9 cellular contexts compared by ENCODE assay signal in the genomic region with DNA sequence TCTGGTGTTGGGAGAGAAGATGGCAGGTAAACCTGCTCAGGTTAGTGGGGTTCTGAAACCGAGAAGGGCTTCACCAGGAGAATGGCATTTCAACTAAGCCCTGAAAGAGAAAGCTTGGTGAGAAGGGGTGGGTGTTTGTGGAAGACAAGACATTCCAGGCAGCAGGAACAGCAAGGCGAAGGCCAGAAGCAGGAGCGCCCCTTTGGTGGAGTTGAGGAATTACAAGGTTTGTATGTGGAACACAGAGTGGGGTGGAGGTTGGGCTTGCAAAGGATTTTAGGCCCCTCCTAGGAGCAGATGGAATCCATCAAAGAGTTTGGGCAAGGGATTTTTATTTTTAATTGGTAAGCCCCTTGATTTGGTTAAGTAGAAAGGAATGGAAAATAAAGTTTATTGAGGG. TPM values are rescaled to one million over a fixed set of nuclear protein-coding genes. Genes with fewer than 3 reads are reported as not detected.
DNase-seq lines count a peak whose midpoint lies in the region; ATAC-seq and TF ChIP-seq lines count a peak whose summit lies in the region.
"Had no signal": no experiment of that assay in that cellular context is flagged by ENCODE, and none has a peak within 500 bp of the region (broad histone marks: within the 10 kb centered on the region; RNA-seq: fewer than 3 reads in every experiment).

No MANE protein-coding gene starts in this region.

- H3F3A ChIP-seq in GM23248 (ENCODE audit: insufficient read depth), result peaks cover 4% of the 10 kb centered on the region; the same call in 1 of the 2 replicates

- H3K4me1 ChIP-seq in GM23248 (ENCODE audit: insufficient read depth) (no peaks in the 10 kb centered on the region), vagina (peaks cover 12% of the 10 kb centered on the region)

- no peaks in the 10 kb centered on the region for H3K9me2 ChIP-seq in GM23248 (ENCODE audit: insufficient read depth)

- H3K4me1 Mint-ChIP-seq in activated T-cell treated with anti-CD3 and anti-CD28 coated beads, Interleukin-2, amount 50 U/mL, for 4 hours (ENCODE audit: low read depth), result peaks cover 16% of the 10 kb centered on the region
- H3K4me1 Mint-ChIP-seq: brain had no signal

- WGBS in GM23248 (ENCODE audit: low coverage in 1 of 2, low lambda C conversion rate in 2 of 2, missing lambda C conversion rate in 2 of 2), 2 experiments, result 38 to 40% methylated on average over 3 of the region's 3 CpGs

- peaks cover 4% of the 10 kb centered on the region for H3K36me3 Mint-ChIP-seq in activated T-cell treated with anti-CD3 and anti-CD28 coated beads, Interleukin-2, amount 50 U/mL, for 4 hours (ENCODE audit: insufficient read depth)

- DNase-seq in AG08395 (ENCODE audit: low spot score) (peak; percentile 53), GM23248 (peak; percentile 68), RPMI8226 (peak; percentile 52), iPS DF 4.7 (ENCODE audit: extremely low read depth, low spot score) (peak; percentile 81), vagina (ENCODE audit: extremely low spot score in 2 of 2) (no peak)
- no peak for DNase-seq in stimulated activated CD4-positive, alpha-beta T cell treated with anti-CD3 and anti-CD28 coated beads, Interleukin-2, amount 100 ng/mL, for 48 hours
- no peak for DNase-seq in activated T-cell treated with anti-CD3 and anti-CD28 coated beads, Interleukin-2, amount 50 U/mL, for 4 hours
- DNase-seq in activated CD8-positive, alpha-beta memory T cell treated with anti-CD3 and anti-CD28 coated beads for 24 hours, result no peak

- no peak overlapping the region for H3K4me3 Mint-ChIP-seq in activated T-cell treated with anti-CD3 and anti-CD28 coated beads, Interleukin-2, amount 50 U/mL, for 4 hours
- H3K4me3 Mint-ChIP-seq: brain had no signal

- no peak overlapping the region for H3K4me3 ChIP-seq in GM23248
- H3K4me3 ChIP-seq in vagina, result no peak overlapping the region

- no peak overlapping the region for H3K27ac ChIP-seq in GM23248
- H3K27ac ChIP-seq in vagina, result no peak overlapping the region

- H3K9me3 ChIP-seq in GM23248 (ENCODE audit: low read depth), result no peaks in the 10 kb centered on the region
- H3K9me3 ChIP-seq in vagina, result no peaks in the 10 kb centered on the region

- TF ChIP-seq CTCF in vagina (IDR thresholded peaks at IDR 0.05), result no peak

- no peaks in the 10 kb centered on the region for H3K27me3 ChIP-seq in GM23248 (replicated peaks; ENCODE audit: insufficient read depth)
- no peaks in the 10 kb centered on the region for H3K27me3 ChIP-seq in vagina

- H3K4me2 ChIP-seq in GM23248 (ENCODE audit: unreplicated experiment), result no peak overlapping the region

- H3K79me2 ChIP-seq in GM23248 (ENCODE audit: insufficient read depth), result peaks cover 93% of the 10 kb centered on the region

- no peak overlapping the region for H3K9ac ChIP-seq in GM23248

- no peaks in the 10 kb centered on the region for H3K27me3 Mint-ChIP-seq in activated T-cell treated with anti-CD3 and anti-CD28 coated beads, Interleukin-2, amount 50 U/mL, for 4 hours (ENCODE audit: low read depth)
- H3K27me3 Mint-ChIP-seq: brain had no signal

- H2AFZ ChIP-seq in GM23248, result no peak overlapping the region

- ATAC-seq in activated T-cell treated with anti-CD3 and anti-CD28 coated beads, Interleukin-2, amount 50 U/mL, for 4 hours, result no peak

- intact Hi-C loops in vagina (cut with DNase I), result no loop called here

- in situ Hi-C loops in GM23248 (cut with MboI), result no loop called here

- peaks cover 3% of the 10 kb centered on the region; the same call in 1 of the 2 replicates for H4K20me1 ChIP-seq in GM23248 (ENCODE audit: insufficient read depth)

- H3K36me3 ChIP-seq in GM23248 (ENCODE audit: low read depth), result no peaks in the 10 kb centered on the region
- no peaks in the 10 kb centered on the region for H3K36me3 ChIP-seq in vagina

- H3K9me3 Mint-ChIP-seq in activated T-cell treated with anti-CD3 and anti-CD28 coated beads, Interleukin-2, amount 50 U/mL, for 4 hours, result no peaks in the 10 kb centered on the region
- H3K9me3 Mint-ChIP-seq: brain had no signal

- TF ChIP-seq POLR2A in vagina (IDR thresholded peaks at IDR 0.05), result no peak

RNA-seq across cellular contexts. Expression of a gene that starts 24.8 kb away (rescaled TPM):
- total RNA-seq in GM23248 (2014; rRNA removed; shearing (Covaris generic)), result 44.3 and 49.6 TPM in 2 replicates
- polyA plus RNA-seq in GM23248 (2016; fragmentation: Nextera tagmentation; extraction: Ambion mirVana), result 46.4 and 50.1 TPM in 2 replicates
- total RNA-seq in vagina, result 25.5 TPM
- 10 to 100 TPM; 61.9 to 69.8 (median 67.1) TPM for total RNA-seq in activated T-cell treated with anti-CD3 and anti-CD28 coated beads, Interleukin-2, amount 50 U/mL, for 4 hours

RNA-seq across cellular contexts. Expression of a gene that starts 26.9 kb away (rescaled TPM):
- 422 and 555 TPM in 2 replicates for total RNA-seq in GM23248 (2014; rRNA removed; shearing (Covaris generic))
- 444 and 449 TPM in 2 replicates for polyA plus RNA-seq in GM23248 (2016; fragmentation: Nextera tagmentation; extraction: Ambion mirVana)
- 948 TPM for total RNA-seq in vagina
- total RNA-seq in activated T-cell treated with anti-CD3 and anti-CD28 coated beads, Interleukin-2, amount 50 U/mL, for 4 hours, result 1,000 to 10,000 TPM; 1,397 to 1,476 (median 1,425) TPM

RNA-seq across cellular contexts. Expression of a gene that starts 59.7 kb away (rescaled TPM):
- 51.0 and 63.0 TPM in 2 replicates for total RNA-seq in GM23248 (2014; rRNA removed; shearing (Covaris generic))
- polyA plus RNA-seq in GM23248 (2016; fragmentation: Nextera tagmentation; extraction: Ambion mirVana), result 38.4 and 39.4 TPM in 2 replicates
- total RNA-seq in vagina, result 63.6 TPM
- 100 to 1,000 TPM; 125 to 128 (median 126) TPM for total RNA-seq in activated T-cell treated with anti-CD3 and anti-CD28 coated beads, Interleukin-2, amount 50 U/mL, for 4 hours

Comparison
In these comparisons a context has a peak if more than half of its experiments do, and no peak if none do; other contexts are left out.
1. DNase-seq: peak in AG08395 (single experiment), GM23248 (single experiment), RPMI8226 (single experiment) and iPS DF 4.7 (single experiment); none in stimulated activated CD4-positive, alpha-beta T cell treated with anti-CD3 and anti-CD28 coated beads, Interleukin-2, amount 100 ng/mL, for 48 hours (0 of 2), vagina (0 of 2), activated T-cell treated with anti-CD3 and anti-CD28 coated beads, Interleukin-2, amount 50 U/mL, for 4 hours (single experiment) and activated CD8-positive, alpha-beta memory T cell treated with anti-CD3 and anti-CD28 coated beads for 24 hours (single experiment).